Comparison of ENCODE assay signal across 13 cellular contexts in genomic region chr21:44702973-44703730, GRCh38. TPM values are rescaled to one million over a fixed set of nuclear protein-coding genes. Genes with fewer than 3 reads are reported as not detected.
DNase-seq lines count a peak whose midpoint lies in the region; ATAC-seq, FAIRE-seq and TF ChIP-seq lines count a peak whose summit lies in the region.
"Had no signal": no experiment of that assay in that cellular context is flagged by ENCODE, and none has a peak within 500 bp of the region (broad histone marks: within the 10 kb centered on the region; RNA-seq: fewer than 3 reads in every experiment).

No MANE protein-coding gene starts in this region.

- H3K79me2 ChIP-seq in HepG2 (ENCODE audit: insufficient read depth, low read length): no peaks in the 10 kb centered on the region
- H3K79me2 ChIP-seq in GM23248 (ENCODE audit: insufficient read depth): no peaks in the 10 kb centered on the region

- whole genome bisulfite sequencing in HepG2 (ENCODE audit: low lambda C conversion rate): 10% methylated on average over 13 of the region's 16 CpGs
- 25 to 27% methylated on average over 16 of the region's 16 CpGs for WGBS in GM23248 (ENCODE audit: low coverage in 1 of 2, low lambda C conversion rate in 2 of 2, missing lambda C conversion rate in 2 of 2), 2 experiments

- intact Hi-C loops in HepG2 (cut with micrococcal nuclease; ENCODE audit: unreplicated experiment): loop anchor here (5.0 kb wide), 1 partner anchor 34 kb away; no protein-coding TSS in a partner anchor
- intact Hi-C loops in kidney (cut with DNase I): no loop called here

- POLR2A ChIA-PET in HepG2 (lab: Yijun Ruan, JAX): no interaction called here

- no peak for TF ChIP-seq RAD21 in HepG2 (CRISPR knock-in tag; IDR thresholded peaks at IDR 0.05)

- in situ Hi-C loops in HepG2 (cut with HindIII; ENCODE audit: extremely low pct_ligation_motif_present, low pct_unique_long_range_greater_than_20kb): no loop called here
- in situ Hi-C loops in GM23248 (cut with MboI): no loop called here

- peaks cover 69% of the 10 kb centered on the region for H3K4me1 ChIP-seq in HUES6 (ENCODE audit: control insufficient read depth, insufficient read depth, low read length)
- peaks cover 63% of the 10 kb centered on the region for H3K4me1 ChIP-seq in HepG2 (ENCODE audit: insufficient read depth, low read length)
- no peaks in the 10 kb centered on the region for H3K4me1 ChIP-seq in GM23248 (ENCODE audit: insufficient read depth)
- no peaks in the 10 kb centered on the region for H3K4me1 ChIP-seq in kidney (ENCODE audit: control insufficient read depth in 1 of 2, insufficient read depth in 1 of 2, low read depth in 1 of 2, low read length in 2 of 2)
- H3K4me1 ChIP-seq: left lung had no signal

- H4K20me1 ChIP-seq in HepG2 (ENCODE audit: insufficient read depth, low read length): no peaks in the 10 kb centered on the region
- H4K20me1 ChIP-seq in GM23248 (ENCODE audit: insufficient read depth): no peaks in the 10 kb centered on the region

- FAIRE-seq in HepG2 (lab: Jason Lieb, UNC): no peak
- FAIRE-seq in kidney (lab: Jason Lieb, UNC): no peak

- DNase-seq in D341Med (ENCODE audit: low spot score): peak; percentile 23
- DNase-seq in NCI-H774 (lab: John Stamatoyannopoulos, UW): peak; percentile 4
- DNase-seq in HepG2 (ENCODE audit: low spot score): peak; percentile 55
- DNase-seq in GM23248: no peak
- no peak for DNase-seq in kidney
- no peak for DNase-seq in stimulated activated naive CD4-positive, alpha-beta T cell (lab: John Stamatoyannopoulos, UW)
- no peak for DNase-seq in omental fat pad (ENCODE audit: low spot score)
- DNase-seq: activated CD4-positive, alpha-beta T cell treated with anti-CD3 and anti-CD28 coated beads for 48 hours; central memory CD4-positive, alpha-beta T cell; T-helper 9 cell had no signal

- TF ChIP-seq EP300 in HepG2 (IDR thresholded peaks at IDR 0.05; ENCODE audit: low read depth in 2 of 2, low read length in 2 of 2) (no peak; a peak in 1 of 4 replicates), HepG2 (CRISPR knock-in tag; IDR thresholded peaks at IDR 0.05; ENCODE audit: borderline replicate concordance) (0 out of 2 replicates have a peak, but pooled peaks have one; percentile 16)

- no peaks in the 10 kb centered on the region for H3K36me3 ChIP-seq in HUES6 (ENCODE audit: control insufficient read depth, insufficient read depth, low read length)
- H3K36me3 ChIP-seq in HepG2 (replicated peaks in 1 of 2; ENCODE audit: control insufficient read depth in 1 of 2, insufficient read depth in 2 of 2, low read length in 2 of 2): no peaks in the 10 kb centered on the region
- H3K36me3 ChIP-seq in GM23248 (ENCODE audit: low read depth): no peaks in the 10 kb centered on the region
- no peaks in the 10 kb centered on the region for H3K36me3 ChIP-seq in kidney (ENCODE audit: control insufficient read depth in 1 of 2, insufficient read depth in 2 of 2, low read length in 2 of 2)
- H3K36me3 ChIP-seq: left lung had no signal

- H3K27me3 ChIP-seq in HUES6 (ENCODE audit: control insufficient read depth, insufficient read depth, low read length) (peaks cover 36% of the 10 kb centered on the region), HepG2 (ENCODE audit: control insufficient read depth in 1 of 2, insufficient read depth in 2 of 2, low read length in 2 of 2) (peaks cover 3 to 23% of the 10 kb centered on the region in 2 experiments; a peak in 4 of 5 replicates), GM23248 (replicated peaks; ENCODE audit: insufficient read depth) (peaks cover 73% of the 10 kb centered on the region)

- H3K27ac ChIP-seq in HUES6 (ENCODE audit: low read depth, low read length) (peak overlapping the region; percentile 85; the same call in 1 of the 2 replicates), HepG2 (ENCODE audit: extremely low read length, insufficient read depth, low read length) (no peak overlapping the region), GM23248 (no peak overlapping the region), kidney (ENCODE audit: low read depth in 2 of 2, low read length in 2 of 2) (no peak overlapping the region)
- H3K27ac ChIP-seq: left lung had no signal

- peak; percentile 63 for ATAC-seq in HepG2
- ATAC-seq in omental fat pad (ENCODE audit: low FRiP score): no peak
- ATAC-seq: left lung had no signal

- TF ChIP-seq POLR2A in HepG2 (IDR thresholded peaks at IDR 0.05; ENCODE audit: insufficient read depth in 1 of 2, low read depth in 2 of 2, low read length in 2 of 2): no peak

- no TSS peak for BruUV-seq in HepG2 (replicated peaks; lab: Mats Ljungman, UMichigan)

- H3K9me2 ChIP-seq in GM23248 (ENCODE audit: insufficient read depth): no peaks in the 10 kb centered on the region

- H3K9ac ChIP-seq in HUES6 (ENCODE audit: low read length) (peak overlapping the region; percentile 83), HepG2 (ENCODE audit: insufficient read depth, low read depth, low read length) (no peak overlapping the region), GM23248 (no peak overlapping the region), kidney (ENCODE audit: low read length in 2 of 2) (no peak overlapping the region)

- H3F3A ChIP-seq in GM23248 (ENCODE audit: insufficient read depth): no peaks in the 10 kb centered on the region

- CTCF ChIA-PET in HepG2 (lab: Yijun Ruan, JAX; ENCODE audit: low intra/inter-chr PET ratio, low total read pairs): no interaction called here

- H3K4me3 ChIP-seq in HUES6 (ENCODE audit: low read depth, low read length): peak overlapping the region; percentile 45; the same call in 1 of the 2 replicates
- H3K4me3 ChIP-seq in HepG2 (replicated peaks in 1 of 3; ENCODE audit: insufficient read depth in 1 of 3, low read depth in 2 of 3, low read length in 3 of 3): peak overlapping the region in 1 of 3 experiments; percentile 45; a peak in 1 of 6 replicates
- H3K4me3 ChIP-seq in GM23248: no peak overlapping the region
- H3K4me3 ChIP-seq in kidney (ENCODE audit: low read length in 2 of 2): no peak overlapping the region
- H3K4me3 ChIP-seq: left lung had no signal

- H3K4me2 ChIP-seq in HepG2 (ENCODE audit: low read depth, low read length) (peak overlapping the region; percentile 53), GM23248 (ENCODE audit: unreplicated experiment) (no peak overlapping the region)

- H2AFZ ChIP-seq in HepG2 (ENCODE audit: low read length) (no peak overlapping the region), GM23248 (no peak overlapping the region)

- H3K9me3 ChIP-seq in HUES6 (ENCODE audit: control insufficient read depth, insufficient read depth, low read depth, low read length) (no peaks in the 10 kb centered on the region), HepG2 (ENCODE audit: low read length) (no peaks in the 10 kb centered on the region), GM23248 (ENCODE audit: low read depth) (no peaks in the 10 kb centered on the region), kidney (ENCODE audit: control insufficient read depth in 1 of 2, low read length in 2 of 2) (no peaks in the 10 kb centered on the region)
- H3K9me3 ChIP-seq: left lung had no signal

- no peak for TF ChIP-seq CTCF in HepG2 (CRISPR knock-in tag; IDR thresholded peaks at IDR 0.05)
- no peak for TF ChIP-seq CTCF in kidney (IDR thresholded peaks at IDR 0.05; ENCODE audit: borderline replicate concordance, extremely low read depth, insufficient read depth)
- TF ChIP-seq CTCF in omental fat pad (IDR thresholded peaks at IDR 0.05): no peak

RNA-seq across cellular contexts. Expression of gene KRTAP10-12, which starts 6.2 kb away (rescaled TPM):
- total RNA-seq in HepG2 (2016; rRNA removed; fragmentation: Illumina TruSeq; extraction: Trizol) (not detected in 2 replicates), kidney (not detected), omental fat pad (not detected)
- total RNA-seq in HepG2 (2016; cell fraction: cytosol; rRNA removed; fragmentation: Illumina TruSeq; extraction: Trizol; ENCODE audit: low read depth): not detected in 2 replicates
- total RNA-seq in HepG2 (2016; cell fraction: insoluble cytoplasmic fraction; rRNA removed; fragmentation: Illumina TruSeq; extraction: Trizol): not detected in 2 replicates
- total RNA-seq in HepG2 (2016; cell fraction: membrane; rRNA removed; fragmentation: Illumina TruSeq; extraction: Trizol): not detected in 2 replicates
- total RNA-seq in HepG2 (2016; cell fraction: nucleus; rRNA removed; fragmentation: Illumina TruSeq; extraction: Trizol): not detected in 2 replicates
- polyA plus RNA-seq in HepG2 (2011; rRNA removed) (not detected in 2 replicates), GM23248 (2016; fragmentation: Nextera tagmentation; extraction: Ambion mirVana) (not detected in 2 replicates), kidney (ENCODE audit: insufficient read depth, low read depth, low replicate concordance) (not detected)
- polyA plus RNA-seq in HepG2 (2011; cell fraction: cytosol; rRNA removed): not detected in 2 replicates
- polyA plus RNA-seq in HepG2 (2011; cell fraction: nucleus; rRNA removed): not detected in 2 replicates
- not detected in 2 replicates for polyA plus RNA-seq in HepG2 (2012)
- polyA plus RNA-seq in HepG2 (2016; cell fraction: cytosol; fragmentation: Illumina TruSeq; extraction: Trizol; ENCODE audit: low read depth): not detected in 2 replicates
- not detected in 2 replicates for polyA plus RNA-seq in HepG2 (2016; cell fraction: insoluble cytoplasmic fraction; fragmentation: Illumina TruSeq; extraction: Trizol; ENCODE audit: low read depth)
- polyA plus RNA-seq in HepG2 (2016; cell fraction: membrane; fragmentation: Illumina TruSeq; extraction: Trizol; ENCODE audit: low read depth): not detected in 2 replicates
- polyA plus RNA-seq in HepG2 (2016; cell fraction: nucleus; fragmentation: Illumina TruSeq; extraction: Trizol; ENCODE audit: insufficient read depth, low read depth): not detected in 2 replicates
- not detected in 2 replicates for polyA minus RNA-seq in HepG2 (2011; rRNA and poly(A)+ RNA removed; ENCODE audit: low replicate concordance)
- polyA minus RNA-seq in HepG2 (2011; cell fraction: cytosol; rRNA and poly(A)+ RNA removed): not detected in 2 replicates
- not detected in 2 replicates for polyA minus RNA-seq in HepG2 (2011; cell fraction: nucleus; rRNA and poly(A)+ RNA removed)
- not detected in 2 replicates for total RNA-seq in GM23248 (2014; rRNA removed; shearing (Covaris generic))
- total RNA-seq: left lung, pulmonary artery endothelial cell had no signal

RNA-seq across cellular contexts. Expression of gene TSPEAR, which starts 8.2 kb away (rescaled TPM):
- 0.07 and 0.18 TPM in 2 replicates for total RNA-seq in HepG2 (2016; rRNA removed; fragmentation: Illumina TruSeq; extraction: Trizol)
- total RNA-seq in HepG2 (2016; cell fraction: cytosol; rRNA removed; fragmentation: Illumina TruSeq; extraction: Trizol; ENCODE audit: low read depth): 0.09 TPM in 1 of 2 replicates, not detected in the other
- total RNA-seq in HepG2 (2016; cell fraction: insoluble cytoplasmic fraction; rRNA removed; fragmentation: Illumina TruSeq; extraction: Trizol): 0.10 and 0.19 TPM in 2 replicates
- 0.24 and 0.28 TPM in 2 replicates for total RNA-seq in HepG2 (2016; cell fraction: membrane; rRNA removed; fragmentation: Illumina TruSeq; extraction: Trizol)
- 0.16 TPM in 1 of 2 replicates, not detected in the other for total RNA-seq in HepG2 (2016; cell fraction: nucleus; rRNA removed; fragmentation: Illumina TruSeq; extraction: Trizol)
- 0.32 and 0.33 TPM in 2 replicates for polyA plus RNA-seq in HepG2 (2011; rRNA removed)
- 0.28 and 0.32 TPM in 2 replicates for polyA plus RNA-seq in HepG2 (2011; cell fraction: cytosol; rRNA removed)
- 0.59 and 0.71 TPM in 2 replicates for polyA plus RNA-seq in HepG2 (2011; cell fraction: nucleus; rRNA removed)
- polyA plus RNA-seq in HepG2 (2012): 0.63 and 0.68 TPM in 2 replicates
- 0.10 and 0.12 TPM in 2 replicates for polyA plus RNA-seq in HepG2 (2016; cell fraction: cytosol; fragmentation: Illumina TruSeq; extraction: Trizol; ENCODE audit: low read depth)
- polyA plus RNA-seq in HepG2 (2016; cell fraction: insoluble cytoplasmic fraction; fragmentation: Illumina TruSeq; extraction: Trizol; ENCODE audit: low read depth): 0.19 and 0.25 TPM in 2 replicates
- polyA plus RNA-seq in HepG2 (2016; cell fraction: membrane; fragmentation: Illumina TruSeq; extraction: Trizol; ENCODE audit: low read depth): 0.31 and 0.42 TPM in 2 replicates
- polyA plus RNA-seq in HepG2 (2016; cell fraction: nucleus; fragmentation: Illumina TruSeq; extraction: Trizol; ENCODE audit: insufficient read depth, low read depth): 0.11 TPM in 1 of 2 replicates, not detected in the other
- polyA minus RNA-seq in HepG2 (2011; rRNA and poly(A)+ RNA removed; ENCODE audit: low replicate concordance): 0.82 TPM in 1 of 2 replicates, not detected in the other
- 0.18 and 0.20 TPM in 2 replicates for polyA minus RNA-seq in HepG2 (2011; cell fraction: cytosol; rRNA and poly(A)+ RNA removed)
- 0.26 and 0.37 TPM in 2 replicates for polyA minus RNA-seq in HepG2 (2011; cell fraction: nucleus; rRNA and poly(A)+ RNA removed)
- not detected in 2 replicates for total RNA-seq in GM23248 (2014; rRNA removed; shearing (Covaris generic))
- polyA plus RNA-seq in GM23248 (2016; fragmentation: Nextera tagmentation; extraction: Ambion mirVana): not detected in 2 replicates
- 0.22 TPM for total RNA-seq in kidney
- polyA plus RNA-seq in kidney (ENCODE audit: insufficient read depth, low read depth, low replicate concordance): 0.09 TPM
- total RNA-seq in omental fat pad: under 1 TPM in 1 of 4 donors, not detected in 3; 0.19 TPM
- total RNA-seq: pulmonary artery endothelial cell had no signal

RNA-seq across cellular contexts. Expression of gene KRTAP12-1, which starts 21.2 kb away (rescaled TPM):
- total RNA-seq in HepG2 (2016; rRNA removed; fragmentation: Illumina TruSeq; extraction: Trizol): not detected in 2 replicates
- total RNA-seq in HepG2 (2016; cell fraction: cytosol; rRNA removed; fragmentation: Illumina TruSeq; extraction: Trizol; ENCODE audit: low read depth): not detected in 2 replicates
- not detected in 2 replicates for total RNA-seq in HepG2 (2016; cell fraction: insoluble cytoplasmic fraction; rRNA removed; fragmentation: Illumina TruSeq; extraction: Trizol)
- total RNA-seq in HepG2 (2016; cell fraction: membrane; rRNA removed; fragmentation: Illumina TruSeq; extraction: Trizol): not detected in 2 replicates
- total RNA-seq in HepG2 (2016; cell fraction: nucleus; rRNA removed; fragmentation: Illumina TruSeq; extraction: Trizol): not detected in 2 replicates
- polyA plus RNA-seq in HepG2 (2011; rRNA removed): 0.13 TPM in 1 of 2 replicates, not detected in the other
- not detected in 2 replicates for polyA plus RNA-seq in HepG2 (2011; cell fraction: cytosol; rRNA removed)
- polyA plus RNA-seq in HepG2 (2011; cell fraction: nucleus; rRNA removed): 0.40 TPM in 1 of 2 replicates, not detected in the other
- polyA plus RNA-seq in HepG2 (2012): not detected in 2 replicates
- polyA plus RNA-seq in HepG2 (2016; cell fraction: cytosol; fragmentation: Illumina TruSeq; extraction: Trizol; ENCODE audit: low read depth): not detected in 2 replicates
- polyA plus RNA-seq in HepG2 (2016; cell fraction: insoluble cytoplasmic fraction; fragmentation: Illumina TruSeq; extraction: Trizol; ENCODE audit: low read depth): not detected in 2 replicates
- polyA plus RNA-seq in HepG2 (2016; cell fraction: membrane; fragmentation: Illumina TruSeq; extraction: Trizol; ENCODE audit: low read depth): not detected in 2 replicates
- polyA plus RNA-seq in HepG2 (2016; cell fraction: nucleus; fragmentation: Illumina TruSeq; extraction: Trizol; ENCODE audit: insufficient read depth, low read depth): not detected in 2 replicates
- not detected in 2 replicates for polyA minus RNA-seq in HepG2 (2011; rRNA and poly(A)+ RNA removed; ENCODE audit: low replicate concordance)
- not detected in 2 replicates for polyA minus RNA-seq in HepG2 (2011; cell fraction: cytosol; rRNA and poly(A)+ RNA removed)
- not detected in 2 replicates for polyA minus RNA-seq in HepG2 (2011; cell fraction: nucleus; rRNA and poly(A)+ RNA removed)
- not detected in 2 replicates for total RNA-seq in GM23248 (2014; rRNA removed; shearing (Covaris generic))
- not detected in 2 replicates for polyA plus RNA-seq in GM23248 (2016; fragmentation: Nextera tagmentation; extraction: Ambion mirVana)
- not detected for total RNA-seq in kidney
- polyA plus RNA-seq in kidney (ENCODE audit: insufficient read depth, low read depth, low replicate concordance): not detected
- not detected for total RNA-seq in omental fat pad
- total RNA-seq: left lung, pulmonary artery endothelial cell had no signal

RNA-seq across cellular contexts. Expression of gene KRTAP12-2, which starts 36.4 kb away (rescaled TPM):
- total RNA-seq in HepG2 (2016; rRNA removed; fragmentation: Illumina TruSeq; extraction: Trizol): not detected in 2 replicates
- total RNA-seq in HepG2 (2016; cell fraction: cytosol; rRNA removed; fragmentation: Illumina TruSeq; extraction: Trizol; ENCODE audit: low read depth): not detected in 2 replicates
- not detected in 2 replicates for total RNA-seq in HepG2 (2016; cell fraction: insoluble cytoplasmic fraction; rRNA removed; fragmentation: Illumina TruSeq; extraction: Trizol)
- total RNA-seq in HepG2 (2016; cell fraction: membrane; rRNA removed; fragmentation: Illumina TruSeq; extraction: Trizol): not detected in 2 replicates
- not detected in 2 replicates for total RNA-seq in HepG2 (2016; cell fraction: nucleus; rRNA removed; fragmentation: Illumina TruSeq; extraction: Trizol)
- not detected in 2 replicates for polyA plus RNA-seq in HepG2 (2011; rRNA removed)
- not detected in 2 replicates for polyA plus RNA-seq in HepG2 (2011; cell fraction: cytosol; rRNA removed)
- polyA plus RNA-seq in HepG2 (2011; cell fraction: nucleus; rRNA removed): not detected in 2 replicates
- polyA plus RNA-seq in HepG2 (2012): not detected in 2 replicates
- not detected in 2 replicates for polyA plus RNA-seq in HepG2 (2016; cell fraction: cytosol; fragmentation: Illumina TruSeq; extraction: Trizol; ENCODE audit: low read depth)
- not detected in 2 replicates for polyA plus RNA-seq in HepG2 (2016; cell fraction: insoluble cytoplasmic fraction; fragmentation: Illumina TruSeq; extraction: Trizol; ENCODE audit: low read depth)
- not detected in 2 replicates for polyA plus RNA-seq in HepG2 (2016; cell fraction: membrane; fragmentation: Illumina TruSeq; extraction: Trizol; ENCODE audit: low read depth)
- polyA plus RNA-seq in HepG2 (2016; cell fraction: nucleus; fragmentation: Illumina TruSeq; extraction: Trizol; ENCODE audit: insufficient read depth, low read depth): not detected in 2 replicates
- polyA minus RNA-seq in HepG2 (2011; rRNA and poly(A)+ RNA removed; ENCODE audit: low replicate concordance): not detected in 2 replicates
- polyA minus RNA-seq in HepG2 (2011; cell fraction: cytosol; rRNA and poly(A)+ RNA removed): not detected in 2 replicates
- polyA minus RNA-seq in HepG2 (2011; cell fraction: nucleus; rRNA and poly(A)+ RNA removed): not detected in 2 replicates
- not detected in 2 replicates for total RNA-seq in GM23248 (2014; rRNA removed; shearing (Covaris generic))
- polyA plus RNA-seq in GM23248 (2016; fragmentation: Nextera tagmentation; extraction: Ambion mirVana): not detected in 2 replicates
- not detected for total RNA-seq in kidney
- not detected for polyA plus RNA-seq in kidney (ENCODE audit: insufficient read depth, low read depth, low replicate concordance)
- total RNA-seq in omental fat pad: not detected
- total RNA-seq: left lung, pulmonary artery endothelial cell had no signal

RNA-seq across cellular contexts. Expression of gene KRTAP12-3, which starts 45.4 kb away (rescaled TPM):
- total RNA-seq in HepG2 (2016; rRNA removed; fragmentation: Illumina TruSeq; extraction: Trizol): not detected in 2 replicates
- not detected in 2 replicates for total RNA-seq in HepG2 (2016; cell fraction: cytosol; rRNA removed; fragmentation: Illumina TruSeq; extraction: Trizol; ENCODE audit: low read depth)
- not detected in 2 replicates for total RNA-seq in HepG2 (2016; cell fraction: insoluble cytoplasmic fraction; rRNA removed; fragmentation: Illumina TruSeq; extraction: Trizol)
- total RNA-seq in HepG2 (2016; cell fraction: membrane; rRNA removed; fragmentation: Illumina TruSeq; extraction: Trizol): not detected in 2 replicates
- not detected in 2 replicates for total RNA-seq in HepG2 (2016; cell fraction: nucleus; rRNA removed; fragmentation: Illumina TruSeq; extraction: Trizol)
- polyA plus RNA-seq in HepG2 (2011; rRNA removed): not detected in 2 replicates
- polyA plus RNA-seq in HepG2 (2011; cell fraction: cytosol; rRNA removed): not detected in 2 replicates
- polyA plus RNA-seq in HepG2 (2011; cell fraction: nucleus; rRNA removed): not detected in 2 replicates
- polyA plus RNA-seq in HepG2 (2012): not detected in 2 replicates
- not detected in 2 replicates for polyA plus RNA-seq in HepG2 (2016; cell fraction: cytosol; fragmentation: Illumina TruSeq; extraction: Trizol; ENCODE audit: low read depth)
- not detected in 2 replicates for polyA plus RNA-seq in HepG2 (2016; cell fraction: insoluble cytoplasmic fraction; fragmentation: Illumina TruSeq; extraction: Trizol; ENCODE audit: low read depth)
- polyA plus RNA-seq in HepG2 (2016; cell fraction: membrane; fragmentation: Illumina TruSeq; extraction: Trizol; ENCODE audit: low read depth): not detected in 2 replicates
- polyA plus RNA-seq in HepG2 (2016; cell fraction: nucleus; fragmentation: Illumina TruSeq; extraction: Trizol; ENCODE audit: insufficient read depth, low read depth): not detected in 2 replicates
- polyA minus RNA-seq in HepG2 (2011; rRNA and poly(A)+ RNA removed; ENCODE audit: low replicate concordance): not detected in 2 replicates
- not detected in 2 replicates for polyA minus RNA-seq in HepG2 (2011; cell fraction: cytosol; rRNA and poly(A)+ RNA removed)
- not detected in 2 replicates for polyA minus RNA-seq in HepG2 (2011; cell fraction: nucleus; rRNA and poly(A)+ RNA removed)
- total RNA-seq in GM23248 (2014; rRNA removed; shearing (Covaris generic)): not detected in 2 replicates
- polyA plus RNA-seq in GM23248 (2016; fragmentation: Nextera tagmentation; extraction: Ambion mirVana): not detected in 2 replicates
- not detected for total RNA-seq in kidney
- polyA plus RNA-seq in kidney (ENCODE audit: insufficient read depth, low read depth, low replicate concordance): not detected
- total RNA-seq in omental fat pad: not detected
- total RNA-seq: left lung, pulmonary artery endothelial cell had no signal

Comparison
In these comparisons a context has a peak if more than half of its experiments do, and no peak if none do; other contexts are left out.
1. DNase-seq: peak in D341Med (single experiment), NCI-H774 (single experiment) and HepG2 (single experiment); none in GM23248 (single experiment), kidney (single experiment), stimulated activated naive CD4-positive, alpha-beta T cell (0 of 6) and omental fat pad (single experiment).